8 cellular contexts compared by ENCODE assay signal in the genomic region with DNA sequence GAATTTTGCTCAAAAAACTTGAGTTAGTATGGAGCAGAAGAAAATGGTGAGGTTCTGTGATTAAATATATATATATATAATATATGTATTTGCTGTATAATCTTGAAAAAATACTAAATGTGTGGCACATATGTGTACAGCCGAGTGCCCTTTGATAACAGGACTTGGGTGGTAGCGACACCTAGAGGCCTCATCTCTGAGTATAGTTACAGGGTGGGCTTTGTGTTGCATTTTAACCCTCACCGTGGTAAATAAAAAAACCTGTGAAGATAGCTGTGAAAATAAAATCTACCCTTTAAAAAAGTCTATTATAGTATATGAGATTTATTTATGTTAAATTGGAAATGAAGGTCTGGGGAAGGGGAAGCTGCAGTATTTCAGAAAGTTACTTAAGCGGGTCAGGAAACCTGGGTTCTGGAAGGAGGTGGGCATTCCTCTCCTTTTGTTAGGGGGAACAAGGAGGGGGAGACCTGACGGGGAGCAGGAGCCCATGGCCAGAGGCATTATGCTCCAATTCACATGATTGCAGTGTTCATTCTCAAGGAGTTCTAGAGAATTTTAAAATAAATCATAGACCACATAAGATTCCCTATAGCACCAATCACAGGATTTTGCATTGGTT.
DNase-seq lines count a peak whose midpoint lies in the region; ATAC-seq and TF ChIP-seq lines count a peak whose summit lies in the region.

No MANE protein-coding gene starts in this region.

- POLR2A ChIA-PET in GM10248 (lab: Yijun Ruan, JAX) = no interaction called here

- H3K4me1 Mint-ChIP-seq in activated T-cell treated with anti-CD3 and anti-CD28 coated beads, Interleukin-2, amount 50 U/mL, for 4 hours (ENCODE audit: low read depth) = no peaks in the 10 kb centered on the region

- no peaks in the 10 kb centered on the region for H3K9me3 Mint-ChIP-seq in activated T-cell treated with anti-CD3 and anti-CD28 coated beads, Interleukin-2, amount 50 U/mL, for 4 hours

- H3K4me3 Mint-ChIP-seq in activated T-cell treated with anti-CD3 and anti-CD28 coated beads, Interleukin-2, amount 50 U/mL, for 4 hours = no peak overlapping the region

- no peaks in the 10 kb centered on the region for H3K36me3 Mint-ChIP-seq in activated T-cell treated with anti-CD3 and anti-CD28 coated beads, Interleukin-2, amount 50 U/mL, for 4 hours (ENCODE audit: insufficient read depth)

- TF ChIP-seq CTCF in GM10248 (IDR thresholded peaks at IDR 0.05; ENCODE audit: control extremely low read depth, extremely low read depth, low read depth, missing control alignments) = peak; percentile 54

- CTCF ChIA-PET in GM10248 (lab: Yijun Ruan, JAX) = interaction anchor here (0.7 to 1.1 kb wide), 3 partner anchors 14 to 36 kb away, joined by 3 read pairs; no protein-coding TSS in a partner anchor

- DNase-seq in A172 (ENCODE audit: low spot score) = peak; percentile 35
- DNase-seq in GM10248 (ENCODE audit: extremely low spot score) = peak; percentile 24
- peak; percentile 64 for DNase-seq in NCI-H774 (lab: John Stamatoyannopoulos, UW)
- DNase-seq in activated T-cell treated with anti-CD3 and anti-CD28 coated beads, Interleukin-2, amount 50 U/mL, for 4 hours = peak; percentile 49
- peak; percentile 37 for DNase-seq in glomerular endothelial cell (ENCODE audit: extremely low read depth, low read depth, low spot score)
- DNase-seq in sciatic nerve (ENCODE audit: low spot score) = peak; percentile 67
- no peak for DNase-seq in NCI-H524 treated with DMSO at 0.1 percent for 48 hours (lab: John Stamatoyannopoulos, UW)

- no peaks in the 10 kb centered on the region for H3K27me3 Mint-ChIP-seq in activated T-cell treated with anti-CD3 and anti-CD28 coated beads, Interleukin-2, amount 50 U/mL, for 4 hours (ENCODE audit: low read depth)

- intact Hi-C loops in sciatic nerve (cut with DNase I) = no loop called here

- ATAC-seq in HG02870 (IDR thresholded peaks at IDR 0.05; ENCODE audit: unreplicated experiment) (peak; percentile 64), sciatic nerve (peak; percentile 78)
- peak in 1 of 2 donors; percentile 38 for ATAC-seq in activated T-cell treated with anti-CD3 and anti-CD28 coated beads, Interleukin-2, amount 50 U/mL, for 4 hours
